In the genomic region with DNA sequence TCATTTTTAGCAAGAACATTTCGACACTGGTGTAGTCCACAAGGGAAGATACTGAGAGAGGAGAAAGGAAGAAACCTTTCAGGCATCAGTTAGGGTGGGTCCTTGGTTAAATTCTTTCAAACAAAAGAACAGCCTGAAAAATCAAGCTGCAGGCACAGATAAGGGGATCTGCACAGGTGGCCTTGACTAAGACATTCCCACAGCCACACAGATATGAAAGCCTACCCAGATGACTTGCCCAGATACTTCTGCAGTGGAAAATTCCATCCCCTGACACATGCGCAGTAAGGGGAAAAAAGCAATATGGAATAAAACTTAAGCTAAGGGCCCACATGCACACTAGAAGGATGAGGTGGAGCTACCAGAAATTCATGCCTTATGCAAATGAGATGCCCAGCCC, we compare ENCODE assay signal across 1 cellular context.
TF ChIP-seq lines count a peak whose summit lies in the region.

No MANE protein-coding gene starts in this region.

TF ChIP-seq in K562, 482 proteins besides CTCF, POLR2A, EP300 and RAD21 (continues in another document):
- TF ChIP-seq DPF2 (IDR thresholded peaks at IDR 0.05) = peak; percentile 96
- no peak for TF ChIP-seq RBM15 (IDR thresholded peaks at IDR 0.05; ENCODE audit: insufficient read depth, low read length)
- peak; percentile 27; the same call in 1 of the 2 replicates for TF ChIP-seq RAD51 (IDR thresholded peaks at IDR 0.05; ENCODE audit: borderline replicate concordance, low read depth)
- TF ChIP-seq ZFP36 (IDR thresholded peaks at IDR 0.05; ENCODE audit: low read depth, low read length, partially characterized antibody) = no peak
- TF ChIP-seq ZEB2 (IDR thresholded peaks at IDR 0.05) = peak; percentile 98
- TF ChIP-seq, protein P1, sequence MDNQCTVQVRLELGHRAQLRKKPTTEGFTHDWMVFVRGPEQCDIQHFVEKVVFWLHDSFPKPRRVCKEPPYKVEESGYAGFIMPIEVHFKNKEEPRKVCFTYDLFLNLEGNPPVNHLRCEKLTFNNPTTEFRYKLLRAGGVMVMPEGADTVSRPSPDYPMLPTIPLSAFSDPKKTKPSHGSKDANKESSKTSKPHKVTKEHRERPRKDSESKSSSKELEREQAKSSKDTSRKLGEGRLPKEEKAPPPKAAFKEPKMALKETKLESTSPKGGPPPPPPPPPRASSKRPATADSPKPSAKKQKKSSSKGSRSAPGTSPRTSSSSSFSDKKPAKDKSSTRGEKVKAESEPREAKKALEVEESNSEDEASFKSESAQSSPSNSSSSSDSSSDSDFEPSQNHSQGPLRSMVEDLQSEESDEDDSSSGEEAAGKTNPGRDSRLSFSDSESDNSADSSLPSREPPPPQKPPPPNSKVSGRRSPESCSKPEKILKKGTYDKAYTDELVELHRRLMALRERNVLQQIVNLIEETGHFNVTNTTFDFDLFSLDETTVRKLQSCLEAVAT (IDR thresholded peaks at IDR 0.05) = peak in 1 of 2 experiments; percentile 35; a peak in 1 of 4 replicates
- no peak; the same call in 1 of the 2 replicates for TF ChIP-seq MXI1 (IDR thresholded peaks at IDR 0.05; ENCODE audit: low read depth, low read length)
- TF ChIP-seq HDAC3 (IDR thresholded peaks at IDR 0.05; ENCODE audit: borderline replicate concordance, partially characterized antibody) = peak; percentile 88
- TF ChIP-seq NRF1 (conservative IDR thresholded peaks at IDR 0.05 in 1 of 2, IDR thresholded peaks at IDR 0.05 in 1 of 2) = peak; percentile 95
- TF ChIP-seq, protein P2, sequence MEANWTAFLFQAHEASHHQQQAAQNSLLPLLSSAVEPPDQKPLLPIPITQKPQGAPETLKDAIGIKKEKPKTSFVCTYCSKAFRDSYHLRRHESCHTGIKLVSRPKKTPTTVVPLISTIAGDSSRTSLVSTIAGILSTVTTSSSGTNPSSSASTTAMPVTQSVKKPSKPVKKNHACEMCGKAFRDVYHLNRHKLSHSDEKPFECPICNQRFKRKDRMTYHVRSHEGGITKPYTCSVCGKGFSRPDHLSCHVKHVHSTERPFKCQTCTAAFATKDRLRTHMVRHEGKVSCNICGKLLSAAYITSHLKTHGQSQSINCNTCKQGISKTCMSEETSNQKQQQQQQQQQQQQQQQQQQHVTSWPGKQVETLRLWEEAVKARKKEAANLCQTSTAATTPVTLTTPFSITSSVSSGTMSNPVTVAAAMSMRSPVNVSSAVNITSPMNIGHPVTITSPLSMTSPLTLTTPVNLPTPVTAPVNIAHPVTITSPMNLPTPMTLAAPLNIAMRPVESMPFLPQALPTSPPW (CRISPR knock-in tag; IDR thresholded peaks at IDR 0.05) = peak; percentile 49; the same call in 1 of the 2 replicates
- TF ChIP-seq, protein P3, sequence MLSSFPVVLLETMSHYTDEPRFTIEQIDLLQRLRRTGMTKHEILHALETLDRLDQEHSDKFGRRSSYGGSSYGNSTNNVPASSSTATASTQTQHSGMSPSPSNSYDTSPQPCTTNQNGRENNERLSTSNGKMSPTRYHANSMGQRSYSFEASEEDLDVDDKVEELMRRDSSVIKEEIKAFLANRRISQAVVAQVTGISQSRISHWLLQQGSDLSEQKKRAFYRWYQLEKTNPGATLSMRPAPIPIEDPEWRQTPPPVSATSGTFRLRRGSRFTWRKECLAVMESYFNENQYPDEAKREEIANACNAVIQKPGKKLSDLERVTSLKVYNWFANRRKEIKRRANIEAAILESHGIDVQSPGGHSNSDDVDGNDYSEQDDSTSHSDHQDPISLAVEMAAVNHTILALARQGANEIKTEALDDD (IDR thresholded peaks at IDR 0.05) = peak; percentile 38; the same call in 1 of the 2 replicates
- TF ChIP-seq ZNF589 (CRISPR knock-in tag; IDR thresholded peaks at IDR 0.05; ENCODE audit: low read depth) = peak; percentile 94
- TF ChIP-seq RCOR1 (IDR thresholded peaks at IDR 0.05; ENCODE audit: borderline replicate concordance in 1 of 2, low read depth in 2 of 2, low read length in 2 of 2) = peak in 1 of 2 experiments; percentile 94; a peak in 2 of 4 replicates
- peak; percentile 75; the same call in 1 of the 2 replicates for TF ChIP-seq NCOA1 (IDR thresholded peaks at IDR 0.05; ENCODE audit: low read depth)
- peak; percentile 99 for TF ChIP-seq TAL1 (IDR thresholded peaks at IDR 0.05)
- no peak for TF ChIP-seq ZNF384 (IDR thresholded peaks at IDR 0.05; ENCODE audit: low read depth, low read length)
- TF ChIP-seq MYNN (IDR thresholded peaks at IDR 0.05) = peak; percentile 78; the same call in 1 of the 2 replicates
- TF ChIP-seq MYNN (CRISPR knock-in tag; IDR thresholded peaks at IDR 0.05) = no peak
- no peak for TF ChIP-seq ZBTB7A (IDR thresholded peaks at IDR 0.05; ENCODE audit: borderline replicate concordance, control insufficient read depth, low read depth, low read length)
- TF ChIP-seq JUND (IDR thresholded peaks at IDR 0.05; ENCODE audit: borderline replicate concordance, low read depth, low read length) = peak; percentile 78
- peak; percentile 63; the same call in 1 of the 3 replicates for TF ChIP-seq JUND (tag; IDR thresholded peaks at IDR 0.05; ENCODE audit: borderline replicate concordance, low read depth, low read length)
- peak in 1 of 2 experiments; percentile 93; a peak in 2 of 4 replicates for TF ChIP-seq NONO (IDR thresholded peaks at IDR 0.05; ENCODE audit: low read depth in 2 of 2, low read length in 1 of 2)
- TF ChIP-seq ZNF766 (CRISPR knock-in tag; conservative IDR thresholded peaks at IDR 0.05) = peak; percentile 97
- peak; percentile 52; the same call in 1 of the 2 replicates for TF ChIP-seq ZNF445 (CRISPR knock-in tag; IDR thresholded peaks at IDR 0.05; ENCODE audit: low read depth)
- TF ChIP-seq CBFA2T2 (conservative IDR thresholded peaks at IDR 0.05) = peak; percentile 99
- peak; percentile 98 for TF ChIP-seq CTBP1 (IDR thresholded peaks at IDR 0.05; ENCODE audit: borderline replicate concordance)
- peak; percentile 95 for TF ChIP-seq NFATC3 (IDR thresholded peaks at IDR 0.05)
- TF ChIP-seq, protein P4, sequence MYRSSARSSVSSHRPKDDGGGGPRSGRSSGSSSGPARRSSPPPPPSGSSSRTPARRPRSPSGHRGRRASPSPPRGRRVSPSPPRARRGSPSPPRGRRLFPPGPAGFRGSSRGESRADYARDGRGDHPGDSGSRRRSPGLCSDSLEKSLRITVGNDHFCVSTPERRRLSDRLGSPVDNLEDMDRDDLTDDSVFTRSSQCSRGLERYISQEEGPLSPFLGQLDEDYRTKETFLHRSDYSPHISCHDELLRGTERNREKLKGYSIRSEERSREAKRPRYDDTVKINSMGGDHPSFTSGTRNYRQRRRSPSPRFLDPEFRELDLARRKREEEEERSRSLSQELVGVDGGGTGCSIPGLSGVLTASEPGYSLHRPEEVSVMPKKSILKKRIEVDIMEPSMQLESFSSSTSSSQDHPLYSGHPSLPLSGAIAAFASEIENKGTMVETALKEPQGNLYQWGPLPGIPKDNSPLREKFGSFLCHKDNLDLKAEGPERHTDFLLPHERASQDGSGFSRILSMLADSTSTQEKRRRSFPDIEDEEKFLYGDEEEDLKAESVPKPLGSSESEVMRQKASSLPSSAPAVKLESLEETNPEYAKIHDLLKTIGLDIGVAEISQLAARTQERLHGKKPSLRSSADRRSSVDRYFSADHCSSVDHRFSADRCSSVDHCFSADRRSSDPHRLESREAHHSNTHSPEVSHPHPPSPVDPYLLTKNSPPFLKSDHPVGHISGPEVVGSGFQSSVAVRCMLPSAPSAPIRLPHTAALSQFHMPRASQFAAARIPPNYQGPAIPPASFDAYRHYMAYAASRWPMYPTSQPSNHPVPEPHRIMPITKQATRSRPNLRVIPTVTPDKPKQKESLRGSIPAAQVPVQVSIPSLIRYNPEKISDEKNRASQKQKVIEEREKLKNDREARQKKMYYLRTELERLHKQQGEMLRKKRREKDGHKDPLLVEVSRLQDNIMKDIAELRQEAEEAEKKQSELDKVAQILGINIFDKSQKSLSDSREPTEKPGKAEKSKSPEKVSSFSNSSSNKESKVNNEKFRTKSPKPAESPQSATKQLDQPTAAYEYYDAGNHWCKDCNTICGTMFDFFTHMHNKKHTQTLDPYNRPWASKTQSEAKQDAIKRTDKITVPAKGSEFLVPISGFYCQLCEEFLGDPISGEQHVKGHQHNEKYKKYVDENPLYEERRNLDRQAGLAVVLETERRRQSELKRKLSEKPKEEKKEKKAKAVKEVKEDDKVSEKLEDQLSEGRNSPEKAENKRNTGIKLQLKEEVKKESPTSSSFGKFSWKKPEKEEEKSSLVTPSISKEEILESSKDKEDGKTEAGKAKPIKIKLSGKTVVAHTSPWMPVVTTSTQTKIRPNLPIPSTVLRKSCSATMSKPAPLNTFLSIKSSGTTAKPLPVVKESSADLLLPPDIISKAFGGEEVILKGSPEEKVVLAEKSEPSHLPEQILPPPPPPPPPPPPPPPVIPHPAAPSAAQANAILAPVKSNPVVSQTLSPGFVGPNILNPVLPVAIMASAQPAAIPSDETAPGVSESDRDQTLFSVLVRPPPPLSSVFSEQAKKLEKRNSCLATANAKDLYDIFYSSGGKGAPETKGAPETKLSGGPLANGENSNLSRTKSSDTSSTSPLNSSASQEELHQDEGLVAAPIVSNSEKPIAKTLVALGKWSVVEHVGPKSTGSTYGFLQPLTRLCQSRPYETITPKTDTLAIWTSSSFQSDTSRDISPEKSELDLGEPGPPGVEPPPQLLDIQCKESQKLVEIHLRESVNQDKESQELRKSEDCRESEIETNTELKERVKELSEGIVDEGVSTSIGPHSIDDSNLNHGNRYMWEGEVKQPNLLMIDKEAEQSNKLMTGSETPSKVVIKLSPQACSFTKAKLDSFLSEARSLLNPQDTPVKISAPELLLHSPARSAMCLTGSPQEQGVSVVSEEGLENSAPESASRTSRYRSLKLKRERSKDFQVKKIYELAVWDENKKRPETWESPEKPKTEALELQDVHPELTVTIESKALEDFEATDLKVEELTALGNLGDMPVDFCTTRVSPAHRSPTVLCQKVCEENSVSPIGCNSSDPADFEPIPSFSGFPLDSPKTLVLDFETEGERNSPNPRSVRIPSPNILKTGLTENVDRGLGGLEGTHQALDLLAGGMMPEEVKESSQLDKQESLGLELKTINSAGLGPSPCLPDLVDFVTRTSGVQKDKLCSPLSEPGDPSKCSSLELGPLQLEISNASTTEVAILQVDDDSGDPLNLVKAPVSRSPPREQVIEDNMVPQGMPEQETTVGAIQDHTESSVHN (IDR thresholded peaks at IDR 0.05; ENCODE audit: borderline replicate concordance in 1 of 2, low read depth in 1 of 2) = peak in 1 of 2 experiments; percentile 62; a peak in 1 of 4 replicates
- TF ChIP-seq ARNT (IDR thresholded peaks at IDR 0.05) = 0 out of 4 replicates have a peak, but pooled peaks have one; percentile 63 to 65
- no peak for TF ChIP-seq PHTF2 (CRISPR knock-in tag; IDR thresholded peaks at IDR 0.05)
- TF ChIP-seq, protein P5, sequence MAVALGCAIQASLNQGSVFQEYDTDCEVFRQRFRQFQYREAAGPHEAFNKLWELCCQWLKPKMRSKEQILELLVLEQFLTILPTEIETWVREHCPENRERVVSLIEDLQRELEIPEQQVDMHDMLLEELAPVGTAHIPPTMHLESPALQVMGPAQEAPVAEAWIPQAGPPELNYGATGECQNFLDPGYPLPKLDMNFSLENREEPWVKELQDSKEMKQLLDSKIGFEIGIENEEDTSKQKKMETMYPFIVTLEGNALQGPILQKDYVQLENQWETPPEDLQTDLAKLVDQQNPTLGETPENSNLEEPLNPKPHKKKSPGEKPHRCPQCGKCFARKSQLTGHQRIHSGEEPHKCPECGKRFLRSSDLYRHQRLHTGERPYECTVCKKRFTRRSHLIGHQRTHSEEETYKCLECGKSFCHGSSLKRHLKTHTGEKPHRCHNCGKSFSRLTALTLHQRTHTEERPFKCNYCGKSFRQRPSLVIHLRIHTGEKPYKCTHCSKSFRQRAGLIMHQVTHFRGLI (CRISPR knock-in tag; IDR thresholded peaks at IDR 0.05) = peak; percentile 82; the same call in 1 of the 2 replicates
- no peak for TF ChIP-seq MCM7 (IDR thresholded peaks at IDR 0.05)
- TF ChIP-seq ZNF274 (IDR thresholded peaks at IDR 0.05; ENCODE audit: borderline replicate concordance, low read depth, low read length) = peak; percentile 74
- TF ChIP-seq CREM (IDR thresholded peaks at IDR 0.05; ENCODE audit: low read depth) = peak; percentile 66
- TF ChIP-seq MTA1 (IDR thresholded peaks at IDR 0.05; ENCODE audit: borderline replicate concordance) = peak; percentile 86
- TF ChIP-seq CREB1 (IDR thresholded peaks at IDR 0.05) = peak; percentile 64
- no peak for TF ChIP-seq CREB1 (CRISPR knock-in tag; IDR thresholded peaks at IDR 0.05)
- TF ChIP-seq HIVEP1 (CRISPR knock-in tag; IDR thresholded peaks at IDR 0.05) = peak; percentile 69; the same call in 1 of the 2 replicates
- peak; percentile 43; the same call in 1 of the 2 replicates for TF ChIP-seq SP1 (CRISPR knock-in tag; IDR thresholded peaks at IDR 0.05)
- peak; percentile 93 for TF ChIP-seq GATAD2B (IDR thresholded peaks at IDR 0.05; ENCODE audit: borderline replicate concordance)
- TF ChIP-seq ZNF668 (CRISPR knock-in tag; IDR thresholded peaks at IDR 0.05) = 0 out of 2 replicates have a peak, but pooled peaks have one; percentile 8
- TF ChIP-seq NELFE (IDR thresholded peaks at IDR 0.05; ENCODE audit: insufficient read depth, insufficient read length) = no peak
- TF ChIP-seq C11orf30 (IDR thresholded peaks at IDR 0.05; ENCODE audit: low read depth) = peak; percentile 11
- TF ChIP-seq ELF4 (CRISPR knock-in tag; IDR thresholded peaks at IDR 0.05) = peak; percentile 69; the same call in 1 of the 2 replicates
- TF ChIP-seq RNF2 (IDR thresholded peaks at IDR 0.05) = peak; percentile 92
- peak; percentile 95 for TF ChIP-seq DMBX1 (CRISPR knock-in tag; IDR thresholded peaks at IDR 0.05; ENCODE audit: borderline replicate concordance)
- no peak for TF ChIP-seq SNIP1 (IDR thresholded peaks at IDR 0.05; ENCODE audit: low read depth)
- no peak for TF ChIP-seq POLR2B (IDR thresholded peaks at IDR 0.05; ENCODE audit: low read depth, partially characterized antibody)
- TF ChIP-seq MAFG (tag; conservative IDR thresholded peaks at IDR 0.05) = 0 out of 2 replicates have a peak, but pooled peaks have one; percentile 23
- TF ChIP-seq MEIS2 (IDR thresholded peaks at IDR 0.05; ENCODE audit: partially characterized antibody) = peak; percentile 65
- TF ChIP-seq ZNF699 (CRISPR knock-in tag; IDR thresholded peaks at IDR 0.05; ENCODE audit: insufficient replicate concordance) = no peak
- TF ChIP-seq FOSL1 (tag; conservative IDR thresholded peaks at IDR 0.05) = peak; percentile 93
- TF ChIP-seq, protein P6, sequence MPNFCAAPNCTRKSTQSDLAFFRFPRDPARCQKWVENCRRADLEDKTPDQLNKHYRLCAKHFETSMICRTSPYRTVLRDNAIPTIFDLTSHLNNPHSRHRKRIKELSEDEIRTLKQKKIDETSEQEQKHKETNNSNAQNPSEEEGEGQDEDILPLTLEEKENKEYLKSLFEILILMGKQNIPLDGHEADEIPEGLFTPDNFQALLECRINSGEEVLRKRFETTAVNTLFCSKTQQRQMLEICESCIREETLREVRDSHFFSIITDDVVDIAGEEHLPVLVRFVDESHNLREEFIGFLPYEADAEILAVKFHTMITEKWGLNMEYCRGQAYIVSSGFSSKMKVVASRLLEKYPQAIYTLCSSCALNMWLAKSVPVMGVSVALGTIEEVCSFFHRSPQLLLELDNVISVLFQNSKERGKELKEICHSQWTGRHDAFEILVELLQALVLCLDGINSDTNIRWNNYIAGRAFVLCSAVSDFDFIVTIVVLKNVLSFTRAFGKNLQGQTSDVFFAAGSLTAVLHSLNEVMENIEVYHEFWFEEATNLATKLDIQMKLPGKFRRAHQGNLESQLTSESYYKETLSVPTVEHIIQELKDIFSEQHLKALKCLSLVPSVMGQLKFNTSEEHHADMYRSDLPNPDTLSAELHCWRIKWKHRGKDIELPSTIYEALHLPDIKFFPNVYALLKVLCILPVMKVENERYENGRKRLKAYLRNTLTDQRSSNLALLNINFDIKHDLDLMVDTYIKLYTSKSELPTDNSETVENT (CRISPR knock-in tag; IDR thresholded peaks at IDR 0.05) = no peak
- peak; percentile 97 for TF ChIP-seq TCF3 (CRISPR knock-in tag; IDR thresholded peaks at IDR 0.05)
- peak; percentile 98 for TF ChIP-seq NCOR1 (IDR thresholded peaks at IDR 0.05)
- peak; percentile 97 for TF ChIP-seq SMARCA4 (IDR thresholded peaks at IDR 0.05)
- peak; percentile 85 to 92 for TF ChIP-seq KDM1A (IDR thresholded peaks at IDR 0.05)
